11 cellular contexts compared by ENCODE assay signal in genomic region chr4:94472056-94472826, GRCh38. TPM values are rescaled to one million over a fixed set of nuclear protein-coding genes. Genes with fewer than 3 reads are reported as not detected.
DNase-seq lines count a peak whose midpoint lies in the region; ATAC-seq and TF ChIP-seq lines count a peak whose summit lies in the region.
"Had no signal": no experiment of that assay in that cellular context is flagged by ENCODE, and none has a peak within 500 bp of the region (broad histone marks: within the 10 kb centered on the region; RNA-seq: fewer than 3 reads in every experiment).

No MANE protein-coding gene starts in this region.

- in situ Hi-C loops in mammary epithelial cell (cut with MboI; ENCODE audit: low sequenced_read_pairs in 2 of 2), result no loop called here

- no peak overlapping the region for H2AFZ ChIP-seq in mammary epithelial cell (ENCODE audit: low read depth, low read length)

- H3K9me3 ChIP-seq in mammary epithelial cell (replicated peaks; ENCODE audit: insufficient read depth, low read length) (no peaks in the 10 kb centered on the region), mucosa of descending colon (no peaks in the 10 kb centered on the region)
- H3K9me3 ChIP-seq: lower lobe of right lung had no signal

- no peak overlapping the region for H3K4me3 ChIP-seq in mammary epithelial cell (replicated peaks in 1 of 3; ENCODE audit: insufficient read depth in 1 of 3, low read depth in 2 of 3, low read length in 3 of 3)
- H3K4me3 ChIP-seq in mucosa of descending colon, result no peak overlapping the region
- H3K4me3 ChIP-seq: lower lobe of right lung had no signal

- TF ChIP-seq CTCF in mammary epithelial cell (conservative IDR thresholded peaks at IDR 0.05 in 1 of 2, IDR thresholded peaks at IDR 0.05 in 1 of 2; ENCODE audit: extremely low read depth in 1 of 2, insufficient read depth in 1 of 2, low read depth in 1 of 2, low read length in 2 of 2) (no peak), mucosa of descending colon (IDR thresholded peaks at IDR 0.05) (no peak)

- no peaks in the 10 kb centered on the region for H4K20me1 ChIP-seq in mammary epithelial cell (ENCODE audit: insufficient read depth, low read length)

- DNase-seq in DMS 273 treated with DMSO at 0.1 percent for 48 hours (lab: John Stamatoyannopoulos, UW) (peak; percentile 57), NCI-H1092 treated with DMSO at 0.1 percent for 48 hours (lab: John Stamatoyannopoulos, UW) (peak; percentile 39), mammary epithelial cell (peak; percentile 43), mucosa of descending colon (no peak), hypothalamus (lab: John Stamatoyannopoulos, UW) (no peak), SKM-1 (lab: John Stamatoyannopoulos, UW; ENCODE audit: unreplicated experiment) (no peak), immature natural killer cell (no peak)
- DNase-seq: DND-41, lower lobe of right lung had no signal

- 100% methylated on average over 5 of the region's 5 CpGs for WGBS in mammary epithelial cell (ENCODE audit: low coverage, missing lambda C conversion rate)

- peaks cover 0 to 7% of the 10 kb centered on the region in 2 donors for H3K4me1 Mint-ChIP-seq in immature natural killer cell

- ATAC-seq in mucosa of descending colon (peak; percentile 57), GM19452 (IDR thresholded peaks at IDR 0.05; ENCODE audit: unreplicated experiment) (no peak)
- ATAC-seq: stimulated activated memory B cell treated with anti-CD40 and anti-IgM and Interleukin-4, amounts not matched to agents 10 μg/mL and 1 μg/mL and 100 μg/mL, for 72 hours had no signal

- H3K27me3 ChIP-seq in mammary epithelial cell (ENCODE audit: insufficient read depth, low read length), result no peaks in the 10 kb centered on the region

- H3K9ac ChIP-seq in mammary epithelial cell (ENCODE audit: insufficient read depth, low read length), result no peak overlapping the region

- H3K4me2 ChIP-seq in mammary epithelial cell (ENCODE audit: insufficient read depth, low read depth, low read length), result no peak overlapping the region

- peaks cover 0 to 11% (median 4%) of the 10 kb centered on the region in 3 donors for H3K36me3 Mint-ChIP-seq in immature natural killer cell

- no peak overlapping the region for H3K27ac ChIP-seq in mammary epithelial cell (ENCODE audit: insufficient read depth, low read depth, low read length)
- H3K27ac ChIP-seq: lower lobe of right lung had no signal

- H3K27ac Mint-ChIP-seq in immature natural killer cell, result no peak overlapping the region
- H3K27ac Mint-ChIP-seq: stimulated activated memory B cell treated with anti-CD40 and anti-IgM and Interleukin-4, amounts not matched to agents 10 μg/mL and 1 μg/mL and 100 μg/mL, for 72 hours had no signal

- H3K4me1 ChIP-seq in mammary epithelial cell (ENCODE audit: insufficient read depth, low read length) (peaks cover 13% of the 10 kb centered on the region), mucosa of descending colon (ENCODE audit: low read depth) (peaks cover 8% of the 10 kb centered on the region)

- dilution Hi-C loops in mammary epithelial cell (cut with HindIII; ENCODE audit: low sequenced_read_pairs), result no loop called here

- H3K27me3 Mint-ChIP-seq in immature natural killer cell (ENCODE audit: low read depth in 3 of 3), result peaks cover 0 to 4% (median 1%) of the 10 kb centered on the region in 3 donors
- H3K27me3 Mint-ChIP-seq: stimulated activated memory B cell treated with anti-CD40 and anti-IgM and Interleukin-4, amounts not matched to agents 10 μg/mL and 1 μg/mL and 100 μg/mL, for 72 hours had no signal

- no peaks in the 10 kb centered on the region for H3K36me3 ChIP-seq in mammary epithelial cell (ENCODE audit: insufficient read depth, low read length)
- H3K36me3 ChIP-seq in mucosa of descending colon (ENCODE audit: low read depth), result no peaks in the 10 kb centered on the region
- H3K36me3 ChIP-seq: lower lobe of right lung had no signal

- H3K4me3 Mint-ChIP-seq in immature natural killer cell, result no peak overlapping the region
- H3K4me3 Mint-ChIP-seq: stimulated activated memory B cell treated with anti-CD40 and anti-IgM and Interleukin-4, amounts not matched to agents 10 μg/mL and 1 μg/mL and 100 μg/mL, for 72 hours had no signal

- no TSS peak for BruUV-seq in mammary epithelial cell (replicated peaks; lab: Mats Ljungman, UMichigan)

- CTCF ChIA-PET in mammary epithelial cell (lab: Charles Lee; ENCODE audit: low non-redundant PET), result no interaction called here

- peaks cover 93% of the 10 kb centered on the region for H3K79me2 ChIP-seq in mammary epithelial cell (ENCODE audit: insufficient read depth, low read length)

- intact Hi-C loops in mammary epithelial cell (cut with micrococcal nuclease) (no loop called here), mucosa of descending colon (cut with DNase I, micrococcal nuclease) (no loop called here)

- H3K9me3 Mint-ChIP-seq in immature natural killer cell, result no peaks in the 10 kb centered on the region
- H3K9me3 Mint-ChIP-seq: stimulated activated memory B cell treated with anti-CD40 and anti-IgM and Interleukin-4, amounts not matched to agents 10 μg/mL and 1 μg/mL and 100 μg/mL, for 72 hours had no signal

RNA-seq across cellular contexts. Expression of gene PDLIM5, which starts 20.5 kb away (rescaled TPM):
- total RNA-seq in mammary epithelial cell (100 to 1,000 TPM; 199 to 225 TPM), mucosa of descending colon (100 to 1,000 TPM; 137 to 183 (median 160) TPM)
- polyA plus RNA-seq in mammary epithelial cell (160 TPM), immature natural killer cell (10 to 100 TPM; 38.7 to 57.1 (median 55.8) TPM)
- 237 TPM for polyA minus RNA-seq in mammary epithelial cell

Comparison
In these comparisons a context has a peak if more than half of its experiments do, and no peak if none do; other contexts are left out.
1. DNase-seq: peak in DMS 273 treated with DMSO at 0.1 percent for 48 hours (single experiment), NCI-H1092 treated with DMSO at 0.1 percent for 48 hours (single experiment) and mammary epithelial cell (single experiment); none in mucosa of descending colon (0 of 3), hypothalamus (0 of 51), SKM-1 (single experiment) and immature natural killer cell (0 of 3).